In the genomic region with DNA sequence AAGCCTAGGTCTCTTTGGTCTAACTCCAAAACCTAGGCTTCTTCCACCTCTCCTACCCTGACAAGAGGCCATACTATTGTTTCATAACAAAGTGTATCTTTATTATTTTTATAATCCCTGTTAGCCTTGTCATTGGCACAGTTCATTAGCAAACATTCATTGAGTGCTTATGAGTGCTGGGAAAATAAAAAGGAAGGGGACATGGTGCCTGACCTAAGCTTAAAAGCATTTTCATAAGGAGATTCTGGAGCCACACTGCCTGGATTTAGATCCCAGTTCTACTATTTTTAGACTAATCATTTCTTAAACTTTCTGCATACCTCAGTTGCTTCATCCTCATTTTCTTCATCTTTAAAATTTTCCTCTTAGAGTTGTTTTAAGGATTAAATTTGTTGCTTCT, we compare ENCODE assay signal across 12 cellular contexts.
A peak's percentile ranks its signal among the peaks of the same experiment; 100 is the strongest.
DNase-seq lines count a peak whose midpoint lies in the region; ATAC-seq, FAIRE-seq and TF ChIP-seq lines count a peak whose summit lies in the region.
"Had no signal": no experiment of that assay in that cellular context is flagged by ENCODE, and none has a peak within 500 bp of the region (broad histone marks: within the 10 kb centered on the region; RNA-seq: fewer than 3 reads in every experiment).

No MANE protein-coding gene starts in this region.

- peaks cover 10% of the 10 kb centered on the region for H3K36me3 Mint-ChIP-seq in activated CD4-positive, alpha-beta T cell treated with anti-CD3 and anti-CD28 coated beads, Interleukin-2, amount 10 ng/mL, durations not matched to agents 7 days and 5 days (ENCODE audit: low read depth)

- no peak for TF ChIP-seq POLR2A in GM12891 (IDR thresholded peaks at IDR 0.05; ENCODE audit: low read depth, low read length)

- H3K4me1 Mint-ChIP-seq in activated CD4-positive, alpha-beta T cell treated with anti-CD3 and anti-CD28 coated beads, Interleukin-2, amount 10 ng/mL, durations not matched to agents 7 days and 5 days = peaks cover 87% of the 10 kb centered on the region

- H3K9ac ChIP-seq in smooth muscle cell (ENCODE audit: low read depth) = no peak overlapping the region

- DNase-seq in activated CD4-positive, alpha-beta T cell treated with anti-CD3 and anti-CD28 coated beads, Interleukin-2, amount 10 ng/mL, durations not matched to agents 7 days and 5 days = no peak
- DNase-seq in activated CD4-positive, alpha-beta T cell treated with anti-CD3 and anti-CD28 coated beads, Interleukin-2, amount 50 U/mL, for 4 hours = no peak
- DNase-seq in ascending aorta (ENCODE audit: low spot score in 2 of 2) (no peak), smooth muscle cell (lab: John Stamatoyannopoulos, UW; ENCODE audit: unreplicated experiment) (no peak), DMS53 (lab: John Stamatoyannopoulos, UW) (no peak), GM12891 (ENCODE audit: insufficient read length, low spot score) (no peak)
- DNase-seq: activated gamma-delta T cell; effector CD8-positive, alpha-beta T cell; T1000 had no signal

- H3K4me2 ChIP-seq in smooth muscle cell = peak overlapping the region; percentile 53

- H2AFZ ChIP-seq in smooth muscle cell (ENCODE audit: low read depth) = no peak overlapping the region

- no peaks in the 10 kb centered on the region for H3K27me3 ChIP-seq in ascending aorta
- no peaks in the 10 kb centered on the region for H3K27me3 ChIP-seq in smooth muscle cell (ENCODE audit: low read depth)
- H3K27me3 ChIP-seq: tibial nerve had no signal

- CTCF ChIA-PET in activated CD4-positive, alpha-beta T cell treated with anti-CD3 and anti-CD28 coated beads, Interleukin-2, amount 10 ng/mL, durations not matched to agents 7 days and 5 days (lab: Charles Lee) = interaction anchor here (0.6 to 2.6 kb wide), 18 partner anchors 9 to 164 kb away, joined by 3 to 10 read pairs (median 4); no protein-coding TSS in a partner anchor

- no peaks in the 10 kb centered on the region for H4K20me1 ChIP-seq in smooth muscle cell (ENCODE audit: low read depth)

- H3F3A ChIP-seq in smooth muscle cell (ENCODE audit: low read depth) = no peaks in the 10 kb centered on the region

- POLR2A ChIA-PET in activated CD4-positive, alpha-beta T cell treated with anti-CD3 and anti-CD28 coated beads, Interleukin-2, amount 10 ng/mL, durations not matched to agents 7 days and 5 days (lab: Charles Lee) = interaction anchor here (0.9 kb wide), 1 partner anchor 47 kb away, joined by 4 read pairs; no protein-coding TSS in a partner anchor

- H3K9me3 ChIP-seq in ascending aorta = no peaks in the 10 kb centered on the region
- no peaks in the 10 kb centered on the region for H3K9me3 ChIP-seq in smooth muscle cell (replicated peaks; ENCODE audit: low read depth)
- H3K9me3 ChIP-seq: tibial nerve had no signal

- peak overlapping the region; percentile 84 for H3K27ac Mint-ChIP-seq in activated CD4-positive, alpha-beta T cell treated with anti-CD3 and anti-CD28 coated beads, Interleukin-2, amount 10 ng/mL, durations not matched to agents 7 days and 5 days

- no peak for TF ChIP-seq CTCF in ascending aorta (IDR thresholded peaks at IDR 0.05)
- no peak for TF ChIP-seq CTCF in smooth muscle cell (IDR thresholded peaks at IDR 0.05; ENCODE audit: borderline replicate concordance, insufficient read depth, poor library complexity, severe bottlenecking)

- H3K4me3 ChIP-seq in ascending aorta (no peak overlapping the region), smooth muscle cell (no peak overlapping the region)
- H3K4me3 ChIP-seq: tibial nerve had no signal

- no peak overlapping the region for H3K4me3 Mint-ChIP-seq in activated CD4-positive, alpha-beta T cell treated with anti-CD3 and anti-CD28 coated beads, Interleukin-2, amount 10 ng/mL, durations not matched to agents 7 days and 5 days

- H3K36me3 ChIP-seq in ascending aorta (no peaks in the 10 kb centered on the region), smooth muscle cell (ENCODE audit: low read depth) (no peaks in the 10 kb centered on the region)
- H3K36me3 ChIP-seq: tibial nerve had no signal

- no peak for FAIRE-seq in GM12891 (lab: Jason Lieb, UNC)

- H3K9me3 Mint-ChIP-seq in activated CD4-positive, alpha-beta T cell treated with anti-CD3 and anti-CD28 coated beads, Interleukin-2, amount 10 ng/mL, durations not matched to agents 7 days and 5 days = peaks cover 6% of the 10 kb centered on the region

- no peaks in the 10 kb centered on the region for H3K27me3 Mint-ChIP-seq in activated CD4-positive, alpha-beta T cell treated with anti-CD3 and anti-CD28 coated beads, Interleukin-2, amount 10 ng/mL, durations not matched to agents 7 days and 5 days

- no peaks in the 10 kb centered on the region for H3K79me2 ChIP-seq in smooth muscle cell (ENCODE audit: low read depth)

- peaks cover 5 to 22% of the 10 kb centered on the region in 2 donors for H3K4me1 ChIP-seq in ascending aorta
- peaks cover 5% of the 10 kb centered on the region for H3K4me1 ChIP-seq in smooth muscle cell (ENCODE audit: low read depth)

- intact Hi-C loops in ascending aorta (cut with DNase I) = no loop called here

- peak; percentile 5 for ATAC-seq in HG02943 (IDR thresholded peaks at IDR 0.05; ENCODE audit: low read depth, unreplicated experiment)
- ATAC-seq in GM21423 (IDR thresholded peaks at IDR 0.05; ENCODE audit: unreplicated experiment) = no peak

- H3K27ac ChIP-seq in ascending aorta (peak overlapping the region; percentile 55 to 57), smooth muscle cell (ENCODE audit: low read depth) (peak overlapping the region; percentile 33)

TF ChIP-seq in GM12891, 5 proteins besides CTCF, POLR2A, EP300 and RAD21:
- TF ChIP-seq POLR2AphosphoS5 (IDR thresholded peaks at IDR 0.05; ENCODE audit: low read depth, low read length) = no peak
- no peak for TF ChIP-seq SPI1 (IDR thresholded peaks at IDR 0.05; ENCODE audit: low read depth, low read length)
- TF ChIP-seq PAX5 (IDR thresholded peaks at IDR 0.05; ENCODE audit: insufficient read depth, low read length, severe bottlenecking) = no peak
- no peak for TF ChIP-seq TAF1 (IDR thresholded peaks at IDR 0.05; ENCODE audit: low read depth, low read length)
- TF ChIP-seq POU2F2 (IDR thresholded peaks at IDR 0.05; ENCODE audit: low read depth, low read length) = no peak
